8 cellular contexts compared by ENCODE assay signal in the genomic region with DNA sequence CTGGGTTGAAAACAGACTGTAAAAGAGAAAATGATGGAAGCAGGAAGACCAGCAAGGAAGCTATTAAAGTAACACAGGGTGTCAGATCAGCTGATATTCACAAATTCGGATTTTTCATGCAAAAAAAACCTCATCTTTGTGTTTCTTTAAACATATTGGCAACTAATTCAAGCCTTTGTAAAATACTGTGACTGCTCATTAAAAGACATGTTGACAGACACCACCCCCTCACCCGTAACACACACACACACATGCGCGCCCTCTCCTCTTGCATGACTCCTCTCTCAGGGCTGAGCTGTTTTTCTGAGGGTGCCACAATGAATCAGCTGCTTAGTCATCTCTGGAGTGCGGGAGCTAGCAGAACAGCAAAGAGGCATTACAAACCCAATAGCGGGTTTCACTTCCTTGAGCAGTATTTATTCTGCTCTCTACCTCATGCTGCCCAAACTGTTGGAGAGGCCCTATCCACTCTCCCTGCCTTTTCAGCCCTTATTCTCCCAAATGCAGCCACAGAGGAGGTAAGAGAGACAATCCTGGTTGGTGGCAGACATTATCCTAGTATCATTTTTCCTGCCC. TPM values are rescaled to one million over a fixed set of nuclear protein-coding genes. Genes with fewer than 3 reads are reported as not detected.
A peak's percentile ranks its signal among the peaks of the same experiment; 100 is the strongest.
DNase-seq lines count a peak whose midpoint lies in the region; ATAC-seq and TF ChIP-seq lines count a peak whose summit lies in the region.

No MANE protein-coding gene starts in this region.

- intact Hi-C loops in activated CD4-positive, alpha-beta T cell treated with anti-CD3 and anti-CD28 coated beads, Interleukin-2, amount 10 ng/mL, durations not matched to agents 24 days and 14 days (cut with micrococcal nuclease) = loop anchor here (1.0 to 10.0 kb wide), 9 partner anchors 34 to 542 kb away; partner anchors contain the start of genes GCSAM, GTPBP8 and SLC35A5
- intact Hi-C loops in dendritic cell treated with granulocyte-macrophage colony-stimulating factor and Interleukin-4, amounts not matched to agents 40 ng/mL and 50 ng/mL, for 4 days (cut with micrococcal nuclease) = no loop called here
- intact Hi-C loops in mucosa of descending colon (cut with DNase I, micrococcal nuclease) = no loop called here

- peaks cover 2% of the 10 kb centered on the region for H3K27me3 Mint-ChIP-seq in activated CD4-positive, alpha-beta T cell treated with anti-CD3 and anti-CD28 coated beads, Interleukin-2, amount 10 ng/mL, durations not matched to agents 24 days and 14 days
- H3K27me3 Mint-ChIP-seq in dendritic cell treated with granulocyte-macrophage colony-stimulating factor and Interleukin-4, amounts not matched to agents 40 ng/mL and 50 ng/mL, for 4 days = no peaks in the 10 kb centered on the region

- peaks cover 62% of the 10 kb centered on the region for H3K4me1 Mint-ChIP-seq in activated CD4-positive, alpha-beta T cell treated with anti-CD3 and anti-CD28 coated beads, Interleukin-2, amount 10 ng/mL, durations not matched to agents 24 days and 14 days
- peaks cover 80% of the 10 kb centered on the region for H3K4me1 Mint-ChIP-seq in dendritic cell treated with granulocyte-macrophage colony-stimulating factor and Interleukin-4, amounts not matched to agents 40 ng/mL and 50 ng/mL, for 4 days (ENCODE audit: low read depth)

- H3K9me3 ChIP-seq in mucosa of descending colon = no peaks in the 10 kb centered on the region

- H3K4me3 ChIP-seq in mucosa of descending colon = no peak overlapping the region

- H3K36me3 Mint-ChIP-seq in activated CD4-positive, alpha-beta T cell treated with anti-CD3 and anti-CD28 coated beads, Interleukin-2, amount 10 ng/mL, durations not matched to agents 24 days and 14 days (ENCODE audit: low read depth) = no peaks in the 10 kb centered on the region
- no peaks in the 10 kb centered on the region for H3K36me3 Mint-ChIP-seq in dendritic cell treated with granulocyte-macrophage colony-stimulating factor and Interleukin-4, amounts not matched to agents 40 ng/mL and 50 ng/mL, for 4 days (ENCODE audit: low read depth)

- ATAC-seq in HG02981 (IDR thresholded peaks at IDR 0.05; ENCODE audit: unreplicated experiment) (peak; percentile 99), mucosa of descending colon (peak; percentile 91)

- no peak for TF ChIP-seq CTCF in mucosa of descending colon (IDR thresholded peaks at IDR 0.05)

- no peaks in the 10 kb centered on the region for H3K36me3 ChIP-seq in mucosa of descending colon (ENCODE audit: low read depth)

- H3K9me3 Mint-ChIP-seq in activated CD4-positive, alpha-beta T cell treated with anti-CD3 and anti-CD28 coated beads, Interleukin-2, amount 10 ng/mL, durations not matched to agents 24 days and 14 days = no peaks in the 10 kb centered on the region
- H3K9me3 Mint-ChIP-seq in dendritic cell treated with granulocyte-macrophage colony-stimulating factor and Interleukin-4, amounts not matched to agents 40 ng/mL and 50 ng/mL, for 4 days = no peaks in the 10 kb centered on the region

- peak overlapping the region; percentile 60 for H3K4me3 Mint-ChIP-seq in activated CD4-positive, alpha-beta T cell treated with anti-CD3 and anti-CD28 coated beads, Interleukin-2, amount 10 ng/mL, durations not matched to agents 24 days and 14 days
- H3K4me3 Mint-ChIP-seq in dendritic cell treated with granulocyte-macrophage colony-stimulating factor and Interleukin-4, amounts not matched to agents 40 ng/mL and 50 ng/mL, for 4 days = peak overlapping the region; percentile 48

- H3K4me1 ChIP-seq in mucosa of descending colon (ENCODE audit: low read depth) = no peaks in the 10 kb centered on the region

- peak; percentile 75 for DNase-seq in activated gamma-delta T cell treated with Interleukin-2 at 50 U/mL for 16 hours
- no peak for DNase-seq in activated gamma-delta T cell (lab: John Stamatoyannopoulos, UW)
- peak; percentile 46 for DNase-seq in NCI-H2227 (lab: John Stamatoyannopoulos, UW; ENCODE audit: unreplicated experiment)
- peak; percentile 96 for DNase-seq in activated CD4-positive, alpha-beta T cell treated with anti-CD3 and anti-CD28 coated beads, Interleukin-2, amount 10 ng/mL, durations not matched to agents 24 days and 14 days
- DNase-seq in mucosa of descending colon = peak; percentile 47 to 67 (median 58)
- DNase-seq in stimulated activated CD8-positive, alpha-beta memory T cell treated with anti-CD3 and anti-CD28 coated beads, Interleukin-7, amount 100 ng/mL, for 24 hours (ENCODE audit: low read depth) = peak; percentile 68

- H3K27ac Mint-ChIP-seq in activated CD4-positive, alpha-beta T cell treated with anti-CD3 and anti-CD28 coated beads, Interleukin-2, amount 10 ng/mL, durations not matched to agents 24 days and 14 days = peak overlapping the region; percentile 90
- peak overlapping the region; percentile 81 for H3K27ac Mint-ChIP-seq in dendritic cell treated with granulocyte-macrophage colony-stimulating factor and Interleukin-4, amounts not matched to agents 40 ng/mL and 50 ng/mL, for 4 days

RNA-seq across cellular contexts. Expression of gene CCDC80, which starts 35.8 kb away (rescaled TPM):
- not detected in 2 replicates for total RNA-seq in activated CD4-positive, alpha-beta T cell treated with anti-CD3 and anti-CD28 coated beads, Interleukin-2, amount 10 ng/mL, durations not matched to agents 24 days and 14 days
- total RNA-seq in mucosa of descending colon = 10 to 100 TPM in 2 of 3 donors, 1 to 10 TPM in 1; 5.9 to 58.7 (median 53.2) TPM
